1 cellular context compared by ENCODE assay signal in the genomic region with DNA sequence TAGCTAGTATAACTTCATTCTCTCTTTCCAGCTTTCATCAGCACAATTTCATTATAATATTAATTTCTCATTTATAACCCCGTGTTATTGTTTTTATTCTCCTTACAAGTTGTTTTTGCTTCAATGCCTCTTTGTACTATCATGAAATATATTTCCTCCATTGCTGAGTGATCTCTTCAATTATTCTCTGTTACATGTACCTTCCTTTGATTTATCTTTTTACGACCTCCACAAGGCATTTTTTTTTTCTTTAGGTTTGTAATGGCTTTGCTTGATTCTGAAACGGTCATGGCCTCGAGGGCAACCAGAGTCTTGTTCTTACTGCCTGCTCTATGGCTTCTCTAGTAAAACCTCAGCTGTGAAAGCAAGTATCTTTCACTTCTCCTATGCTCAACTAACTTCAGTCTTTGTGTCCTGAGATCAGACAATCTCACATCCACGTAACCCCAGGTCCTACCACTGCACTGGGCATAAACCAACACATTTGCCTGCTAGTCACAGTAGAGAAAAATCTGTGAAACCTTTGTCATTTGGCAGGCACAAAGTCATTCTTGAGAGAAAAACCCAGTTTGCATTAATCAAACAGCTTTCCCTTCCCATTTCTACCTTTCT.
TF ChIP-seq lines count a peak whose summit lies in the region.

No MANE protein-coding gene starts in this region.

TF ChIP-seq in IMR-90, 13 proteins besides CTCF, POLR2A, EP300 and RAD21 (continued from another document):
- TF ChIP-seq SMC3 (IDR thresholded peaks at IDR 0.05; ENCODE audit: low read depth, low read length): no peak
- TF ChIP-seq, protein P1, sequence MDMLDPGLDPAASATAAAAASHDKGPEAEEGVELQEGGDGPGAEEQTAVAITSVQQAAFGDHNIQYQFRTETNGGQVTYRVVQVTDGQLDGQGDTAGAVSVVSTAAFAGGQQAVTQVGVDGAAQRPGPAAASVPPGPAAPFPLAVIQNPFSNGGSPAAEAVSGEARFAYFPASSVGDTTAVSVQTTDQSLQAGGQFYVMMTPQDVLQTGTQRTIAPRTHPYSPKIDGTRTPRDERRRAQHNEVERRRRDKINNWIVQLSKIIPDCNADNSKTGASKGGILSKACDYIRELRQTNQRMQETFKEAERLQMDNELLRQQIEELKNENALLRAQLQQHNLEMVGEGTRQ (IDR thresholded peaks at IDR 0.05; ENCODE audit: low read depth, low read length): no peak
